ENCODE assay signal across 1 cellular context in genomic region chr7:101363196-101363733, GRCh38.
TF ChIP-seq lines count a peak whose summit lies in the region.

No MANE protein-coding gene starts in this region.

TF ChIP-seq in HepG2, 621 proteins besides CTCF, POLR2A, EP300 and RAD21:
- no peak for TF ChIP-seq REL (CRISPR knock-in tag; conservative IDR thresholded peaks at IDR 0.05)
- no peak for TF ChIP-seq ZNF616 (CRISPR knock-in tag; IDR thresholded peaks at IDR 0.05; ENCODE audit: low read depth)
- TF ChIP-seq ZNF768 (CRISPR knock-in tag; IDR thresholded peaks at IDR 0.05): no peak
- no peak for TF ChIP-seq TBX2 (CRISPR knock-in tag; IDR thresholded peaks at IDR 0.05; ENCODE audit: borderline replicate concordance)
- TF ChIP-seq ATF7-NPFF (CRISPR knock-in tag; IDR thresholded peaks at IDR 0.05; ENCODE audit: low read depth): no peak
